In genomic region chr1:26317612-26318337, GRCh38 we compare ENCODE assay signal across 8 cellular contexts. TPM values are rescaled to one million over a fixed set of nuclear protein-coding genes. Genes with fewer than 3 reads are reported as not detected.
A peak's percentile ranks its signal among the peaks of the same experiment; 100 is the strongest.
DNase-seq lines count a peak whose midpoint lies in the region; ATAC-seq lines count a peak whose summit lies in the region.

CD52 (plus strand) TSS chr1:26317958; CDS start chr1:26318018, 60 bp downstream.

- peaks cover 4 to 9% (median 7%) of the 10 kb centered on the region in 3 donors for H3K36me3 Mint-ChIP-seq in immature natural killer cell
- peaks cover 39 to 41% of the 10 kb centered on the region in 2 donors for H3K36me3 Mint-ChIP-seq in stimulated activated naive B cell treated with anti-CD40 and anti-IgM and Interleukin-4, amounts not matched to agents 10 μg/mL and 1 μg/mL and 100 μg/mL, for 72 hours

- peak within 1 kb of the TSS; percentile 69; the same call in 1 of the 2 replicates for H3K4me3 ChIP-seq in GM08714 (ENCODE audit: low read length)

- H3K27ac Mint-ChIP-seq in immature natural killer cell, result peak within 1 kb of the TSS; percentile 62 to 94 (median 88)
- H3K27ac Mint-ChIP-seq in stimulated activated naive B cell treated with anti-CD40 and anti-IgM and Interleukin-4, amounts not matched to agents 10 μg/mL and 1 μg/mL and 100 μg/mL, for 72 hours, result peak within 1 kb of the TSS; percentile 98

- H3K27me3 Mint-ChIP-seq in immature natural killer cell (ENCODE audit: low read depth in 3 of 3), result peaks cover 1 to 4% (median 3%) of the 10 kb centered on the region in 3 donors
- no peaks in the 10 kb centered on the region for H3K27me3 Mint-ChIP-seq in stimulated activated naive B cell treated with anti-CD40 and anti-IgM and Interleukin-4, amounts not matched to agents 10 μg/mL and 1 μg/mL and 100 μg/mL, for 72 hours

- H3K4me3 Mint-ChIP-seq in immature natural killer cell, result peak within 1 kb of the TSS; percentile 83 to 97 (median 94)
- peak within 1 kb of the TSS; percentile 97 to 98 for H3K4me3 Mint-ChIP-seq in stimulated activated naive B cell treated with anti-CD40 and anti-IgM and Interleukin-4, amounts not matched to agents 10 μg/mL and 1 μg/mL and 100 μg/mL, for 72 hours

- peak; percentile 30 for ATAC-seq in HG03108 (IDR thresholded peaks at IDR 0.05; ENCODE audit: unreplicated experiment)
- peak; percentile 42 to 54 for ATAC-seq in stimulated activated naive B cell treated with anti-CD40 and anti-IgM and Interleukin-4, amounts not matched to agents 10 μg/mL and 1 μg/mL and 100 μg/mL, for 72 hours (replicated peaks)

- no peaks in the 10 kb centered on the region for H3K9me3 Mint-ChIP-seq in immature natural killer cell
- peaks cover 0 to 4% of the 10 kb centered on the region in 2 donors for H3K9me3 Mint-ChIP-seq in stimulated activated naive B cell treated with anti-CD40 and anti-IgM and Interleukin-4, amounts not matched to agents 10 μg/mL and 1 μg/mL and 100 μg/mL, for 72 hours

- H3K4me1 Mint-ChIP-seq in immature natural killer cell, result peaks cover 79 to 97% of the 10 kb centered on the region in 2 donors
- H3K4me1 Mint-ChIP-seq in stimulated activated naive B cell treated with anti-CD40 and anti-IgM and Interleukin-4, amounts not matched to agents 10 μg/mL and 1 μg/mL and 100 μg/mL, for 72 hours, result peaks cover 61 to 98% of the 10 kb centered on the region in 2 donors

- peak; percentile 75 to 83 for DNase-seq in activated CD4-positive, alpha-beta T cell treated with anti-CD3 and anti-CD28 coated beads, Interleukin-2, amount 50 U/mL, for 48 hours
- DNase-seq in immature natural killer cell, result peak; percentile 39 to 44 (median 39)
- peak; percentile 48 for DNase-seq in stimulated activated naive B cell treated with anti-CD40 and anti-IgM and Interleukin-4, amounts not matched to agents 10 μg/mL and 1 μg/mL and 100 μg/mL, for 72 hours
- DNase-seq in MV-4-11 (lab: John Stamatoyannopoulos, UW), result no peak
- DNase-seq in midbrain (lab: John Stamatoyannopoulos, UW), result no peak
- DNase-seq in NCI-H146 treated with DMSO at 0.1 percent for 48 hours (lab: John Stamatoyannopoulos, UW; ENCODE audit: unreplicated experiment), result no peak

RNA-seq across cellular contexts. Expression of gene CD52, which starts in this region (rescaled TPM):
- 1,000 to 10,000 TPM; 3,509 to 3,975 (median 3,639) TPM for polyA plus RNA-seq in immature natural killer cell

Comparison
In these comparisons a context has a peak if more than half of its experiments do, and no peak if none do; other contexts are left out.
1. DNase-seq: peak in activated CD4-positive, alpha-beta T cell treated with anti-CD3 and anti-CD28 coated beads, Interleukin-2, amount 50 U/mL, for 48 hours (2 of 2), immature natural killer cell (3 of 3) and stimulated activated naive B cell treated with anti-CD40 and anti-IgM and Interleukin-4, amounts not matched to agents 10 μg/mL and 1 μg/mL and 100 μg/mL, for 72 hours (single experiment); none in MV-4-11 (single experiment), midbrain (single experiment) and NCI-H146 treated with DMSO at 0.1 percent for 48 hours (single experiment).